1 cellular context compared by ENCODE assay signal in genomic region chr6:125224236-125224861, GRCh38.
TF ChIP-seq lines count a peak whose summit lies in the region.

No MANE protein-coding gene starts in this region.

TF ChIP-seq in A549, 52 proteins besides CTCF, POLR2A, EP300 and RAD21 (continued from another document):
- TF ChIP-seq HEYL (CRISPR knock-in tag; IDR thresholded peaks at IDR 0.05), result no peak
- no peak for TF ChIP-seq FOSB (CRISPR knock-in tag; IDR thresholded peaks at IDR 0.05)
- TF ChIP-seq KDM1A (IDR thresholded peaks at IDR 0.05; ENCODE audit: low read depth), result no peak
- no peak for TF ChIP-seq NPAS2 (CRISPR knock-in tag; IDR thresholded peaks at IDR 0.05; ENCODE audit: borderline replicate concordance)
- TF ChIP-seq HMGXB4 (CRISPR knock-in tag; IDR thresholded peaks at IDR 0.05; ENCODE audit: borderline replicate concordance), result no peak
- no peak for TF ChIP-seq HOXB5 (CRISPR knock-in tag; IDR thresholded peaks at IDR 0.05)
- TF ChIP-seq MAZ (IDR thresholded peaks at IDR 0.05; ENCODE audit: borderline replicate concordance, low read depth, low read length), result no peak
- no peak for TF ChIP-seq NFE2L2 (conservative IDR thresholded peaks at IDR 0.05; ENCODE audit: low read length)
